ENCODE assay signal across 13 cellular contexts in genomic region chr16:11571549-11571948, GRCh38. TPM values are rescaled to one million over a fixed set of nuclear protein-coding genes. Genes with fewer than 3 reads are reported as not detected.
DNase-seq lines count a peak whose midpoint lies in the region; ATAC-seq and TF ChIP-seq lines count a peak whose summit lies in the region.
"Had no signal": no experiment of that assay in that cellular context is flagged by ENCODE, and none has a peak within 500 bp of the region (broad histone marks: within the 10 kb centered on the region; RNA-seq: fewer than 3 reads in every experiment).

No MANE protein-coding gene starts in this region.

- H3T11ph ChIP-seq in H9 (ENCODE audit: low read length) = no peak overlapping the region

- no peak overlapping the region for H3K4ac ChIP-seq in H9 (ENCODE audit: low read depth, low read length)

- peaks cover 3% of the 10 kb centered on the region; the same call in 1 of the 2 replicates for H3K79me2 ChIP-seq in H9 (ENCODE audit: insufficient read depth, low read length)

- H3K27ac Mint-ChIP-seq in activated CD4-positive, alpha-beta T cell treated with anti-CD3 and anti-CD28 coated beads, Interleukin-2, amount 10 ng/mL, durations not matched to agents 24 days and 14 days = peak overlapping the region; percentile 36
- peak overlapping the region; percentile 35 to 92 (median 72); a peak in 5 of 7 replicates for H3K27ac Mint-ChIP-seq in H9

- H4K91ac ChIP-seq in H9 (ENCODE audit: insufficient read length, low read depth, low read length) = no peak overlapping the region

- no peak overlapping the region for H3K4me3 ChIP-seq in esophagus squamous epithelium
- H3K4me3 ChIP-seq: pancreas, transverse colon had no signal

- no peak overlapping the region for H4K8ac ChIP-seq in H9 (replicated peaks; ENCODE audit: insufficient read length, low read depth, low read length)

- no peak for TF ChIP-seq POLR2A in esophagus squamous epithelium (IDR thresholded peaks at IDR 0.05)

- H3K27me3 Mint-ChIP-seq in activated CD4-positive, alpha-beta T cell treated with anti-CD3 and anti-CD28 coated beads, Interleukin-2, amount 10 ng/mL, durations not matched to agents 24 days and 14 days = no peaks in the 10 kb centered on the region
- H3K27me3 Mint-ChIP-seq in H9 (ENCODE audit: low read depth) = no peaks in the 10 kb centered on the region

- H4K5ac ChIP-seq in H9 (ENCODE audit: insufficient read length, low read depth, low read length) = no peak overlapping the region

- ATAC-seq in HG02798 (IDR thresholded peaks at IDR 0.05; ENCODE audit: poor library complexity, unreplicated experiment) = no peak

- no peak overlapping the region for H2AK5ac ChIP-seq in H9 (ENCODE audit: insufficient read length, low read length)

- H2BK20ac ChIP-seq in H9 (ENCODE audit: low read depth, low read length, poor library complexity, severe bottlenecking) = no peak overlapping the region

- H3K9me3 Mint-ChIP-seq in activated CD4-positive, alpha-beta T cell treated with anti-CD3 and anti-CD28 coated beads, Interleukin-2, amount 10 ng/mL, durations not matched to agents 24 days and 14 days = no peaks in the 10 kb centered on the region
- H3K9me3 Mint-ChIP-seq in H9 = peaks cover 0 to 7% of the 10 kb centered on the region in 2 experiments; a peak in 1 of 5 replicates

- H3K27ac ChIP-seq in H9 (ENCODE audit: insufficient read length, low read depth, low read length) (no peak overlapping the region), esophagus squamous epithelium (peak overlapping the region in 3 of 4 donors; percentile 25 to 58 (median 52))

- H3K36me3 ChIP-seq in esophagus squamous epithelium = peaks cover 0 to 8% (median 0%) of the 10 kb centered on the region in 3 donors
- H3K36me3 ChIP-seq: pancreas, transverse colon had no signal

- no peak overlapping the region for H3K9ac ChIP-seq in H9 (ENCODE audit: extremely low read depth, insufficient read length, low read length)

- H2AFZ ChIP-seq in H9 (ENCODE audit: low read length) = no peak overlapping the region

- no peak overlapping the region; the same call in 1 of the 2 replicates for H3K14ac ChIP-seq in H9 (ENCODE audit: insufficient read depth, low read length)

- DNase-seq in activated CD4-positive, alpha-beta T cell treated with anti-CD3 and anti-CD28 coated beads, Interleukin-2, amount 10 ng/mL, durations not matched to agents 24 days and 14 days = no peak
- no peak for DNase-seq in activated CD4-positive, alpha-beta T cell treated with anti-CD3 and anti-CD28 coated beads, Interleukin-2, amount 50 U/mL, for 48 hours
- no peak for DNase-seq in H9
- no peak for DNase-seq in esophagus squamous epithelium (lab: John Stamatoyannopoulos, UW)
- peak; percentile 44 for DNase-seq in posterior vena cava (ENCODE audit: low spot score)
- no peak for DNase-seq in DMS153 treated with DMSO at 0.1 percent for 48 hours (lab: John Stamatoyannopoulos, UW; ENCODE audit: unreplicated experiment)
- no peak for DNase-seq in DMS153 (lab: John Stamatoyannopoulos, UW)
- DNase-seq: 8988T; activated CD4-positive, CD25-positive, alpha-beta regulatory T cell; NCI-H1417; pancreas; transverse colon had no signal

- no peak for TF ChIP-seq CTCF in H9 (conservative IDR thresholded peaks at IDR 0.05)
- TF ChIP-seq CTCF in esophagus squamous epithelium (IDR thresholded peaks at IDR 0.05) = no peak

- H3K27me3 ChIP-seq in H9 (ENCODE audit: insufficient read depth, low read length) (no peaks in the 10 kb centered on the region), esophagus squamous epithelium (no peaks in the 10 kb centered on the region)
- H3K27me3 ChIP-seq: pancreas, transverse colon had no signal

- no peaks in the 10 kb centered on the region for H3K4me1 ChIP-seq in H9 (ENCODE audit: insufficient read depth, low read length)
- H3K4me1 ChIP-seq in esophagus squamous epithelium = peaks cover 3 to 68% (median 31%) of the 10 kb centered on the region in 3 donors

- intact Hi-C loops in activated CD4-positive, alpha-beta T cell treated with anti-CD3 and anti-CD28 coated beads, Interleukin-2, amount 10 ng/mL, durations not matched to agents 24 days and 14 days (cut with micrococcal nuclease) = no loop called here
- intact Hi-C loops in esophagus squamous epithelium (cut with DNase I) = no loop called here
- intact Hi-C loops in posterior vena cava (cut with DNase I) = no loop called here

- H3K18ac ChIP-seq in H9 (ENCODE audit: insufficient read length, low read depth, low read length) = peak overlapping the region; percentile 7

- no peak overlapping the region for H3K4me3 Mint-ChIP-seq in activated CD4-positive, alpha-beta T cell treated with anti-CD3 and anti-CD28 coated beads, Interleukin-2, amount 10 ng/mL, durations not matched to agents 24 days and 14 days
- H3K4me3 Mint-ChIP-seq in H9 = no peak overlapping the region

- no peak overlapping the region for H2BK5ac ChIP-seq in H9 (ENCODE audit: insufficient read length, low read length)

- H3K79me1 ChIP-seq in H9 (ENCODE audit: insufficient read depth, low read depth, low read length, poor library complexity, severe bottlenecking) = no peaks in the 10 kb centered on the region

- H2BK15ac ChIP-seq in H9 (ENCODE audit: low read depth, low read length) = no peak overlapping the region

- peaks cover 39% of the 10 kb centered on the region for H3K4me1 Mint-ChIP-seq in activated CD4-positive, alpha-beta T cell treated with anti-CD3 and anti-CD28 coated beads, Interleukin-2, amount 10 ng/mL, durations not matched to agents 24 days and 14 days
- H3K4me1 Mint-ChIP-seq in H9 = peaks cover 28 to 44% of the 10 kb centered on the region in 2 experiments

- H3K36me3 Mint-ChIP-seq in activated CD4-positive, alpha-beta T cell treated with anti-CD3 and anti-CD28 coated beads, Interleukin-2, amount 10 ng/mL, durations not matched to agents 24 days and 14 days (ENCODE audit: low read depth) = peaks cover 40% of the 10 kb centered on the region
- peaks cover 0 to 48% (median 37%) of the 10 kb centered on the region in 3 experiments; a peak in 6 of 7 replicates for H3K36me3 Mint-ChIP-seq in H9 (ENCODE audit: insufficient read depth in 1 of 3, low read depth in 3 of 3)

- H3K23ac ChIP-seq in H9 (ENCODE audit: insufficient read length, low read depth, low read length) = no peak overlapping the region

- H3K9me3 ChIP-seq in H9 (ENCODE audit: control insufficient read depth, low read depth, low read length) (no peaks in the 10 kb centered on the region), esophagus squamous epithelium (no peaks in the 10 kb centered on the region)
- H3K9me3 ChIP-seq: pancreas, transverse colon had no signal

- no peak overlapping the region for H3K4me2 ChIP-seq in H9 (ENCODE audit: insufficient read depth, insufficient read length, low read length)

- H2BK120ac ChIP-seq in H9 (ENCODE audit: low read depth, low read length, poor library complexity, severe bottlenecking) = no peak overlapping the region

- WGBS in H9 (ENCODE audit: extremely low coverage, insufficient read length, low lambda C conversion rate) = no CpG with 5 or more reads among the region's 4 CpGs
- WGBS in esophagus squamous epithelium, 2 donors = 78 to 82% methylated on average over 1 to 3 of the region's 4 CpGs

- no peaks in the 10 kb centered on the region for H4K20me1 ChIP-seq in H9 (ENCODE audit: control insufficient read depth, insufficient read depth, insufficient read length)

- H3K56ac ChIP-seq in H9 (ENCODE audit: insufficient read length, low read depth, low read length) = no peak overlapping the region

- no peaks in the 10 kb centered on the region for H3K23me2 ChIP-seq in H9 (ENCODE audit: insufficient read length, low read depth, low read length, poor library complexity, severe bottlenecking)

- no peak overlapping the region for H2BK12ac ChIP-seq in H9 (ENCODE audit: insufficient read length, low read depth, low read length)

RNA-seq across cellular contexts. Expression of gene LITAF, which starts 15.2 kb away (rescaled TPM):
- total RNA-seq in activated CD4-positive, alpha-beta T cell treated with anti-CD3 and anti-CD28 coated beads, Interleukin-2, amount 10 ng/mL, durations not matched to agents 24 days and 14 days = 163 and 170 TPM in 2 replicates
- total RNA-seq in H9 (2021) (249 and 265 TPM in 2 replicates), esophagus squamous epithelium (10 to 100 TPM; 13.7 to 44.4 (median 34.4) TPM), posterior vena cava (10 to 100 TPM; 70.0 to 76.4 TPM)
